In the genomic region with DNA sequence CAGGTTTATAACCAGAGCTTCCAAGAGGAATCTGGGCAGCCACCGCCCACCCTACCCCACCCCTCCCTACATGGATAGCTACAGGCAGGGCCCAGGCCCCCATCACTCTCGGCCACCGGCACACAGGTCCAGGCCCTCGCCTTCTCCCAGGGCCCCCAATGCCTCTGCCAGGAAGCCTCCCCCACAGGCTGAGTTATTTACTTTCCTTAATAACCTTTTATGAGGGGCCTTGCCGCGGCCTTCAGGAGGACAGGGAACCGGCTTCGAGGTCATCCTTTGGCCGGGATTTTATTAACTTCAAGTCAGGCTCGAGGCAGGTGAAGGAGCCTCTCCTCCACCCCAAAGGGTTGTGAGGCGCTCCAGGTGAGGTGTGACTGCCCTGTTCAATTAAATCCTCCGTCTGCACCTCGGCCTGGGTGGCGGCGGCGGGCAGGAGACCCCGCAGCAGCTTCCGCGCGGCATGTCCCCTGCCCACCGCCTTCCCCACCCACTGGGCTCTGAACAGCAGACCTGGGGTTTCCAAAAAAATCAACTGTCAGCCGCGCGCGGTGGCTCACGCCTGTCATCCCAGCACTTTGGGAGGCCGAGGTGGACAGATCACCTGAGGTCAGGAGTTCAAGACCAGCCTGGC, we compare ENCODE assay signal across 21 cellular contexts.
"Had no signal": no experiment of that assay in that cellular context is flagged by ENCODE, and none has a peak within 500 bp of the region (broad histone marks: within the 10 kb centered on the region; RNA-seq: fewer than 3 reads in every experiment).

No MANE protein-coding gene starts in this region.

- H3K27ac ChIP-seq: SJCRH30 had no signal

- H3K4me3 ChIP-seq: MG63, SJCRH30 had no signal

- DNase-seq: IMR-90, Karpas-422, KG1, MG63, NCI-H1092, NCI-H1105 treated with DMSO at 0.1 percent for 48 hours, NCI-H1417 treated with DMSO at 0.1 percent for 48 hours, NCI-H146, NCI-H187, NCI-H2029, NCI-H2081 treated with DMSO at 0.1 percent for 48 hours, NCI-H2227 treated with DMSO at 0.1 percent for 48 hours, NCI-H524, NCI-H526 treated with DMSO at 0.1 percent for 48 hours, NCI-H748 treated with DMSO at 0.1 percent for 48 hours, RPMI8226, SHP77 treated with DMSO at 0.1 percent for 48 hours, SJCRH30 had no signal

- H3K27me3 ChIP-seq: MG63, SJCRH30 had no signal

- FAIRE-seq: HepG2, RCC 7860 had no signal

- ATAC-seq: HepG2, SK-N-SH treated with all-trans-retinoic acid at 6 μM for 48 hours had no signal

- H3K9me3 ChIP-seq: MG63, SJCRH30 had no signal

- H3K36me3 ChIP-seq: MG63, SJCRH30 had no signal

- H3K4me1 ChIP-seq: SJCRH30 had no signal
